Comparison of ENCODE assay signal across 9 cellular contexts in the genomic region with DNA sequence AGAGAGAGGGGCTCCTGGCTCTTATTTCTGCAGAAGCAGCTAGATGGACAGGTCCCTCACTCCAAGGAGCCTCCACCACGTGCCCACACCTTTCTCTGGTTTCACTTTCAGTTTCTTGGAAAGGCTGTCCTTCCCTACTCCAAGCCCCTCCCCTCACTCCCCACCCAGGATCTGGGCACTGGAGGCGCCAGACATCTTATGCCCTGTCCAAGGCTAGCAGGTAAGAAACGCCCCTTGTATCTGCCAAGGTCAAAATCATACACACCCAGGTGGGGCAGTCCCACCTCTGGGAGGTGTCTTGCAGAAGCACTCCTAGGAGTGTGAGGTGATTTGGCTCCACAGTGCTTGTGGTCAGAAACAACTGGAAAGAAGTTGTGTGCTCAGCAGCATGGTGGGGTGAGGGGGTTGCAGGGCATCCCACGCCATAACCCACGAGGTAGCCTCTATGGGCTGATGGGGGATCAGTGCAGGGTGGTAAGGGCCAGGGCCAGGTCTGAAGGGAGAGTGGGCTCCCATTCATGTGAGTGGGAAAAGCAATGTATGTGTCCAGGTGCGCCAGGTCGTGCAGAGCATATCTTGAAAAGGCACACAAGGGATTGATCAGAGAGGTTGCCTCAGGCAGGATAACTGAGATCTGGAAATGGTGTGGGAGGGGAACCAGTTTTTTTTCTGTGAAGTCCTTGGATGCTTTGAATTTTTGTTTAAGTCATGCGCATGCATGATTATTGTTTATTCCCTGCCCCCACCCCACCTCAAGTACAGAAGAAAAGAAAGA.
DNase-seq lines count a peak whose midpoint lies in the region; ATAC-seq and TF ChIP-seq lines count a peak whose summit lies in the region.
"Had no signal": no experiment of that assay in that cellular context is flagged by ENCODE, and none has a peak within 500 bp of the region (broad histone marks: within the 10 kb centered on the region; RNA-seq: fewer than 3 reads in every experiment).

No MANE protein-coding gene starts in this region.

- H3K9me3 ChIP-seq in parathyroid adenoma (ENCODE audit: control insufficient read depth, low read length) (no peaks in the 10 kb centered on the region), WERI-Rb-1 (ENCODE audit: severe bottlenecking) (no peaks in the 10 kb centered on the region)

- peak overlapping the region; percentile 55 for H3K4me2 ChIP-seq in parathyroid adenoma (ENCODE audit: low read length)

- no peak overlapping the region for H3K9ac ChIP-seq in parathyroid adenoma

- H3K27ac ChIP-seq in coronary artery (no peak overlapping the region), parathyroid adenoma (no peak overlapping the region), WERI-Rb-1 (no peak overlapping the region)
- H3K27ac ChIP-seq: VCaP had no signal

- no peaks in the 10 kb centered on the region for H3K79me2 ChIP-seq in parathyroid adenoma

- H2AFZ ChIP-seq in parathyroid adenoma, result peak overlapping the region; percentile 67

- H3K27me3 ChIP-seq in parathyroid adenoma (ENCODE audit: control insufficient read depth, insufficient read depth, low read length), result no peaks in the 10 kb centered on the region
- H3K27me3 ChIP-seq in WERI-Rb-1 (ENCODE audit: insufficient read depth, low read depth, severe bottlenecking), result no peaks in the 10 kb centered on the region

- H3K4me1 ChIP-seq in parathyroid adenoma, result peaks cover 9% of the 10 kb centered on the region

- H3K36me3 ChIP-seq in parathyroid adenoma (ENCODE audit: control insufficient read depth, insufficient read depth, low read length) (no peaks in the 10 kb centered on the region), WERI-Rb-1 (no peaks in the 10 kb centered on the region)

- no peak for TF ChIP-seq CTCF in coronary artery (IDR thresholded peaks at IDR 0.05)
- TF ChIP-seq CTCF in parathyroid adenoma (IDR thresholded peaks at IDR 0.05), result no peak
- no peak for TF ChIP-seq CTCF in WERI-Rb-1 (IDR thresholded peaks at IDR 0.05; ENCODE audit: low read depth, low read length)

- ATAC-seq in HG03342 (IDR thresholded peaks at IDR 0.05; ENCODE audit: unreplicated experiment), result no peak

- DNase-seq in DMS53 (lab: John Stamatoyannopoulos, UW) (peak; percentile 46), DMS53 treated with DMSO at 0.1 percent for 48 hours (lab: John Stamatoyannopoulos, UW; ENCODE audit: unreplicated experiment) (no peak), NCI-H69 (lab: John Stamatoyannopoulos, UW) (peak; percentile 77), coronary artery (ENCODE audit: low spot score) (no peak), WERI-Rb-1 (no peak), activated gamma-delta T cell treated with Interleukin-2 at 50 U/mL for 16 hours (no peak)

- H3K4me3 ChIP-seq in coronary artery, result peak overlapping the region; percentile 6
- H3K4me3 ChIP-seq in parathyroid adenoma (ENCODE audit: low read depth, low read length), result peak overlapping the region; percentile 22
- no peak overlapping the region for H3K4me3 ChIP-seq in WERI-Rb-1 (ENCODE audit: low read depth, low read length)

Comparison
In these comparisons a context has a peak if more than half of its experiments do, and no peak if none do; other contexts are left out.
1. DNase-seq: peak in DMS53 (single experiment) and NCI-H69 (single experiment); none in DMS53 treated with DMSO at 0.1 percent for 48 hours (single experiment), coronary artery (single experiment), WERI-Rb-1 (single experiment) and activated gamma-delta T cell treated with Interleukin-2 at 50 U/mL for 16 hours (single experiment).